Comparison of ENCODE assay signal across 8 cellular contexts in the genomic region with DNA sequence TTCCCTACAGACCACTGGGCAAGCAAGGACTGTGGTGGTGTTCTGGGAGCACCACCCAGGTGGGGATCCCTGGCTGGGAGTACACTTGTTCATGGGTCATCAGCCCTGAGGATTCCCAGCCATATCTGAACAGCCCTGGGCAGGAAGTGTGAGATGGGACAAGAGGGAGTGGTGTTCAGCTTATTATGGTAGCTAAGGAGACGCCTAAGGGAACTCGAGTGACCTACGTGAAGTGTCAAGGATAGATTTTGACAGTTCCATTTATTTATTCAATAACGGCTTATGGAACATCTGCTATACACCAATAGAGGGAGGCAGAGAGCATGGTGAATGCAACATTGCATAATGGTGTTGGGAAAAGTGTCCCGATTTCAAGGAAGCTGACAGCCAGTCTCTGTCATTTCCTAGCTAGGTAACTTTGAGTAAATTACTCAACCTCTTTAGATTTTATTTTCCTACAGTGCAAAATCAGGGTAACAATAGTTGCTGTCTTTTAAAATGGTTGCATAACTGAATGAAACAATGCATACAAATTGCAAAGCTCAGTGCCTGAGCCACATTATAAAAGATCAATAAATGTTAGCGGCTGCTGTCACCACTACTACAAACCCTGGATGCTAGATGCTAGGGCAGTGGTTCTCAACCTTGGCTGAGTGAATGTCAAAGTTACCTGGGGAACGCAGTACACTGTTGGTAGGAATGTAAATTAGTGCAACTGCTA.
DNase-seq lines count a peak whose midpoint lies in the region; ATAC-seq and TF ChIP-seq lines count a peak whose summit lies in the region.

No MANE protein-coding gene starts in this region.

- H3K9ac ChIP-seq in MM.1S (ENCODE audit: low read length): no peak overlapping the region

- no peak overlapping the region for H3K4me3 ChIP-seq in MM.1S (ENCODE audit: low read length)

- H3K4me3 Mint-ChIP-seq in chondrocyte (ENCODE audit: unreplicated experiment) (no peak overlapping the region), mesothelial cell of epicardium (no peak overlapping the region)

- H3K27me3 Mint-ChIP-seq in chondrocyte (ENCODE audit: low read depth) (peaks cover 7% of the 10 kb centered on the region), mesothelial cell of epicardium (ENCODE audit: low read depth) (peaks cover 12% of the 10 kb centered on the region)

- DNase-seq in ELR (ENCODE audit: low read depth) (peak; percentile 30), MM.1S (peak; percentile 31), chondrocyte (ENCODE audit: low spot score) (no peak), mesothelial cell of epicardium (ENCODE audit: low spot score in 2 of 2, unreplicated experiment in 2 of 2) (no peak), NCI-H1436 (lab: John Stamatoyannopoulos, UW) (no peak)
- DNase-seq in stimulated activated CD4-positive, alpha-beta T cell treated with anti-CD3 and anti-CD28 coated beads, Interleukin-2, amount 100 ng/mL, for 24 hours: no peak

- H3K27ac ChIP-seq in MM.1S (ENCODE audit: low read length): no peak overlapping the region

- no peaks in the 10 kb centered on the region for H3K27me3 ChIP-seq in MM.1S (replicated peaks; ENCODE audit: insufficient read depth, low read length)

- no peaks in the 10 kb centered on the region for H4K20me1 ChIP-seq in MM.1S (ENCODE audit: insufficient read depth, low read length)

- H3K79me2 ChIP-seq in MM.1S (ENCODE audit: low read length): no peaks in the 10 kb centered on the region

- H3K4me1 Mint-ChIP-seq in chondrocyte (ENCODE audit: low read depth) (no peaks in the 10 kb centered on the region), mesothelial cell of epicardium (peaks cover 6% of the 10 kb centered on the region)

- H3K4me1 ChIP-seq in MM.1S (ENCODE audit: low read length): no peaks in the 10 kb centered on the region

- no peaks in the 10 kb centered on the region for H3F3A ChIP-seq in MM.1S (ENCODE audit: insufficient read depth, low read length)

- H3K27ac Mint-ChIP-seq in chondrocyte (ENCODE audit: unreplicated experiment): no peak overlapping the region
- H3K27ac Mint-ChIP-seq in mesothelial cell of epicardium: no peak overlapping the region

- no peak overlapping the region for H2AFZ ChIP-seq in MM.1S (ENCODE audit: low read length)

- no peaks in the 10 kb centered on the region for H3K9me2 ChIP-seq in MM.1S (replicated peaks; ENCODE audit: insufficient read depth, low read length)

- ATAC-seq in HG03354 (IDR thresholded peaks at IDR 0.05; ENCODE audit: poor library complexity, severe bottlenecking, unreplicated experiment) (no peak), GM18867 (IDR thresholded peaks at IDR 0.05; ENCODE audit: unreplicated experiment) (no peak)

- H3K9me3 Mint-ChIP-seq in chondrocyte (ENCODE audit: low read depth) (no peaks in the 10 kb centered on the region), mesothelial cell of epicardium (no peaks in the 10 kb centered on the region)

- TF ChIP-seq CTCF in MM.1S (IDR thresholded peaks at IDR 0.05; ENCODE audit: low read length) (peak; percentile 77), chondrocyte (IDR thresholded peaks at IDR 0.05) (peak; percentile 74), mesothelial cell of epicardium (IDR thresholded peaks at IDR 0.05; ENCODE audit: unreplicated experiment) (peak; percentile 64)

- H3K4me2 ChIP-seq in MM.1S (ENCODE audit: low read depth, low read length): no peak overlapping the region

- H3K36me3 Mint-ChIP-seq in chondrocyte (ENCODE audit: low read depth): no peaks in the 10 kb centered on the region
- H3K36me3 Mint-ChIP-seq in mesothelial cell of epicardium: no peaks in the 10 kb centered on the region

- H3K9me3 ChIP-seq in MM.1S (replicated peaks; ENCODE audit: insufficient read depth, low read length): no peaks in the 10 kb centered on the region

- no peaks in the 10 kb centered on the region for H3K36me3 ChIP-seq in MM.1S (replicated peaks; ENCODE audit: insufficient read depth, low read length)

Comparison
In these comparisons a context has a peak if more than half of its experiments do, and no peak if none do; other contexts are left out.
1. DNase-seq: peak in ELR (single experiment) and MM.1S (single experiment); none in chondrocyte (single experiment), mesothelial cell of epicardium (0 of 2), stimulated activated CD4-positive, alpha-beta T cell treated with anti-CD3 and anti-CD28 coated beads, Interleukin-2, amount 100 ng/mL, for 24 hours (0 of 2) and NCI-H1436 (single experiment).
2. Peak in every context shown above with its lines, with median percentiles within 50 percentile points of each other: CTCF ChIP-seq.